Comparison of ENCODE assay signal across 20 cellular contexts in genomic region chr22:48717883-48718817, GRCh38.
DNase-seq lines count a peak whose midpoint lies in the region; ATAC-seq and TF ChIP-seq lines count a peak whose summit lies in the region.
"Had no signal": no experiment of that assay in that cellular context is flagged by ENCODE, and none has a peak within 500 bp of the region (broad histone marks: within the 10 kb centered on the region; RNA-seq: fewer than 3 reads in every experiment).

No MANE protein-coding gene starts in this region.

- H3K27me3 ChIP-seq in left ventricle myocardium inferior (ENCODE audit: low read depth), result peaks cover 54% of the 10 kb centered on the region
- no peaks in the 10 kb centered on the region for H3K27me3 ChIP-seq in osteoblast (ENCODE audit: insufficient read depth, low read length)
- H3K27me3 ChIP-seq in tibial nerve, result no peaks in the 10 kb centered on the region
- H3K27me3 ChIP-seq: colonic mucosa, uterus had no signal

- no peaks in the 10 kb centered on the region for H3K79me2 ChIP-seq in osteoblast (ENCODE audit: insufficient read depth, low read length)

- no peak for TF ChIP-seq POLR2A in tibial nerve (IDR thresholded peaks at IDR 0.05)

- peaks cover 7% of the 10 kb centered on the region for H3K9me3 Mint-ChIP-seq in activated naive CD8-positive, alpha-beta T cell treated with anti-CD3 and anti-CD28 coated beads, Interleukin-2, amount 50 U/mL, for 24 hours

- peak; percentile 9 for DNase-seq in left ventricle myocardium inferior
- no peak for DNase-seq in left cardiac atrium
- DNase-seq in activated naive CD8-positive, alpha-beta T cell treated with anti-CD3 and anti-CD28 coated beads, Interleukin-2, amount 50 U/mL, for 24 hours, result peak; percentile 6
- DNase-seq in osteoblast (ENCODE audit: insufficient read length, low spot score, missing footprints), result peak; percentile 65
- no peak for DNase-seq in tibial nerve (ENCODE audit: low spot score in 2 of 2)
- DNase-seq in NCI-H1436 (lab: John Stamatoyannopoulos, UW), result no peak
- DNase-seq: activated CD4-positive, alpha-beta T cell treated with anti-CD3 and anti-CD28 coated beads for 1 hour; CD4-positive, CD25-positive, alpha-beta regulatory T cell; colonic mucosa; DMS 273 treated with DMSO at 0.1 percent for 48 hours; HCEC 1CT; NCI-H1694 treated with DMSO at 0.1 percent for 48 hours; NCI-H748 treated with DMSO at 0.1 percent for 48 hours; OCI-M1; SHP77 treated with DMSO at 0.1 percent for 48 hours; uterus had no signal

- H3K4me3 ChIP-seq in left ventricle myocardium inferior (no peak overlapping the region), osteoblast (ENCODE audit: insufficient read depth, low read length) (no peak overlapping the region), tibial nerve (no peak overlapping the region)
- H3K4me3 ChIP-seq: colonic mucosa, K562, uterus had no signal

- H3K4me1 Mint-ChIP-seq in activated naive CD8-positive, alpha-beta T cell treated with anti-CD3 and anti-CD28 coated beads, Interleukin-2, amount 50 U/mL, for 24 hours, result no peaks in the 10 kb centered on the region
- H3K4me1 Mint-ChIP-seq: CD4-positive, CD25-positive, alpha-beta regulatory T cell had no signal

- whole genome bisulfite sequencing in tibial nerve, 2 donors, result 58 to 63% methylated on average over 31 of the region's 31 CpGs

- no peaks in the 10 kb centered on the region for H3K36me3 ChIP-seq in left ventricle myocardium inferior
- H3K36me3 ChIP-seq in osteoblast (ENCODE audit: insufficient read depth, low read length), result no peaks in the 10 kb centered on the region
- peaks cover 0 to 8% (median 0%) of the 10 kb centered on the region in 3 donors for H3K36me3 ChIP-seq in tibial nerve
- H3K36me3 ChIP-seq: colonic mucosa, uterus had no signal

- no peak overlapping the region for H3K4me2 ChIP-seq in osteoblast (ENCODE audit: insufficient read depth, low read length)

- no peak overlapping the region for H3K27ac Mint-ChIP-seq in activated naive CD8-positive, alpha-beta T cell treated with anti-CD3 and anti-CD28 coated beads, Interleukin-2, amount 50 U/mL, for 24 hours
- H3K27ac Mint-ChIP-seq: activated T-helper 1 cell treated with anti-CD3 and anti-CD28 coated beads, Interleukin-12 subunit alpha, Interleukin-12 subunit beta, Interleukin-2, Interleukin-4 antibody, amounts not matched to agents 30 ng/mL and 10 ng/mL and 1 ng/mL, durations not matched to agents 14 hours and 24 hours and 36 hours; CD4-positive, CD25-positive, alpha-beta regulatory T cell had no signal

- intact Hi-C loops in left ventricle myocardium inferior (cut with micrococcal nuclease) (no loop called here), left cardiac atrium (cut with DNase I) (no loop called here)

- no peak overlapping the region for H2AFZ ChIP-seq in osteoblast (ENCODE audit: low read length)

- no peak for TF ChIP-seq CTCF in left ventricle myocardium inferior (IDR thresholded peaks at IDR 0.05; ENCODE audit: borderline replicate concordance)
- no peak for TF ChIP-seq CTCF in osteoblast (IDR thresholded peaks at IDR 0.05; ENCODE audit: extremely low read depth, low read depth, low read length)
- TF ChIP-seq CTCF in tibial nerve (IDR thresholded peaks at IDR 0.05), result no peak

- no peak for TF ChIP-seq EP300 in tibial nerve (IDR thresholded peaks at IDR 0.05)

- H3K36me3 Mint-ChIP-seq in activated naive CD8-positive, alpha-beta T cell treated with anti-CD3 and anti-CD28 coated beads, Interleukin-2, amount 50 U/mL, for 24 hours (ENCODE audit: low read depth), result no peaks in the 10 kb centered on the region
- H3K36me3 Mint-ChIP-seq: CD4-positive, CD25-positive, alpha-beta regulatory T cell had no signal

- H3K9me3 ChIP-seq in left ventricle myocardium inferior (replicated peaks), result peaks cover 10% of the 10 kb centered on the region
- H3K9me3 ChIP-seq in osteoblast (ENCODE audit: low read depth, low read length), result no peaks in the 10 kb centered on the region
- peaks cover 0 to 15% (median 0%) of the 10 kb centered on the region in 4 donors for H3K9me3 ChIP-seq in tibial nerve
- H3K9me3 ChIP-seq: colonic mucosa, uterus had no signal

- H3K27ac ChIP-seq in left ventricle myocardium inferior (replicated peaks) (no peak overlapping the region), osteoblast (ENCODE audit: low read depth, low read length) (no peak overlapping the region), tibial nerve (peak overlapping the region in 2 of 4 donors; percentile 23 to 60)
- H3K27ac ChIP-seq: colonic mucosa, uterus had no signal

- ATAC-seq in left cardiac atrium (no peak), HG03521 (IDR thresholded peaks at IDR 0.05; ENCODE audit: unreplicated experiment) (no peak), GM21737 (IDR thresholded peaks at IDR 0.05; ENCODE audit: unreplicated experiment) (no peak)
- ATAC-seq in activated naive CD8-positive, alpha-beta T cell treated with anti-CD3 and anti-CD28 coated beads, Interleukin-2, amount 50 U/mL, for 24 hours, result peak; percentile 55
- ATAC-seq: K562 had no signal

- no peak overlapping the region for H3K4me3 Mint-ChIP-seq in activated naive CD8-positive, alpha-beta T cell treated with anti-CD3 and anti-CD28 coated beads, Interleukin-2, amount 50 U/mL, for 24 hours
- H3K4me3 Mint-ChIP-seq: activated T-helper 1 cell treated with anti-CD3 and anti-CD28 coated beads, Interleukin-12 subunit alpha, Interleukin-12 subunit beta, Interleukin-2, Interleukin-4 antibody, amounts not matched to agents 30 ng/mL and 10 ng/mL and 1 ng/mL, durations not matched to agents 14 hours and 24 hours and 36 hours; CD4-positive, CD25-positive, alpha-beta regulatory T cell had no signal

- peaks cover 11% of the 10 kb centered on the region for H3K27me3 Mint-ChIP-seq in activated naive CD8-positive, alpha-beta T cell treated with anti-CD3 and anti-CD28 coated beads, Interleukin-2, amount 50 U/mL, for 24 hours
- H3K27me3 Mint-ChIP-seq: CD4-positive, CD25-positive, alpha-beta regulatory T cell had no signal

- H4K20me1 ChIP-seq in osteoblast (ENCODE audit: insufficient read depth, low read length), result no peaks in the 10 kb centered on the region

- H3K4me1 ChIP-seq in left ventricle myocardium inferior (no peaks in the 10 kb centered on the region), osteoblast (ENCODE audit: insufficient read depth, low read length) (no peaks in the 10 kb centered on the region), tibial nerve (peaks cover 0 to 45% (median 8%) of the 10 kb centered on the region in 4 donors)
- H3K4me1 ChIP-seq: colonic mucosa, uterus had no signal

Comparison
In these comparisons a context has a peak if more than half of its experiments do, and no peak if none do; other contexts are left out.
1. DNase-seq: peak in left ventricle myocardium inferior (single experiment), activated naive CD8-positive, alpha-beta T cell treated with anti-CD3 and anti-CD28 coated beads, Interleukin-2, amount 50 U/mL, for 24 hours (single experiment) and osteoblast (single experiment); none in left cardiac atrium (single experiment), tibial nerve (0 of 2) and NCI-H1436 (single experiment).